8 cellular contexts compared by ENCODE assay signal in genomic region chr17:45740553-45741330, GRCh38. TPM values are rescaled to one million over a fixed set of nuclear protein-coding genes. Genes with fewer than 3 reads are reported as not detected.
DNase-seq lines count a peak whose midpoint lies in the region; ATAC-seq and TF ChIP-seq lines count a peak whose summit lies in the region.

No MANE protein-coding gene starts in this region.

- peaks cover 38% of the 10 kb centered on the region for H3K27me3 ChIP-seq in NT2/D1 (ENCODE audit: insufficient read depth, insufficient read length)

- no peak overlapping the region for H3K9ac ChIP-seq in NT2/D1 (ENCODE audit: insufficient read length, low read depth)

- POLR2A ChIA-PET in HEK293 (lab: Yijun Ruan, JAX): no interaction called here

- DNase-seq in Caki2 (ENCODE audit: low read depth) (peak; percentile 96), NT2/D1 (ENCODE audit: low read depth, low spot score) (peak; percentile 46), choroid plexus epithelial cell (ENCODE audit: low read depth) (peak; percentile 20), midbrain (lab: John Stamatoyannopoulos, UW) (peak; percentile 54), omental fat pad (ENCODE audit: low spot score) (no peak), Kasumi-1 (lab: John Stamatoyannopoulos, UW) (no peak)

- CTCF ChIA-PET in HEK293 (lab: Yijun Ruan, JAX): no interaction called here

- in situ Hi-C loops in Caki2 (cut with HindIII; ENCODE audit: low pct_unique_long_range_greater_than_20kb, low sequenced_read_pairs): loop anchor here (25.0 kb wide), 1 partner anchor 103 kb away; no protein-coding TSS in a partner anchor

- TF ChIP-seq CTCF in HEK293 (tag by site-specific recombination; IDR thresholded peaks at IDR 0.05) (no peak), choroid plexus epithelial cell (conservative IDR thresholded peaks at IDR 0.05; ENCODE audit: low read depth, low read length) (no peak), omental fat pad (IDR thresholded peaks at IDR 0.05) (no peak)

- H3K4me3 ChIP-seq in HEK293 (ENCODE audit: low read depth, low read length) (no peak overlapping the region), NT2/D1 (ENCODE audit: insufficient read length, low read depth) (no peak overlapping the region), choroid plexus epithelial cell (ENCODE audit: low read depth, low read length) (no peak overlapping the region)

- no peak overlapping the region for H3K27ac ChIP-seq in HEK293 (ENCODE audit: extremely low read depth, low read depth, low read length)

- no peaks in the 10 kb centered on the region; the same call in 1 of the 2 replicates for H3K4me1 ChIP-seq in HEK293 (ENCODE audit: control insufficient read depth, insufficient read depth, low read length)
- peaks cover 13% of the 10 kb centered on the region for H3K4me1 ChIP-seq in NT2/D1 (ENCODE audit: insufficient read depth, insufficient read length)

- H3K9me3 ChIP-seq in HEK293 (ENCODE audit: control insufficient read depth, insufficient read depth, low read depth, low read length) (no peaks in the 10 kb centered on the region), NT2/D1 (ENCODE audit: insufficient read depth, low read length) (no peaks in the 10 kb centered on the region)

- ATAC-seq in GM21360 (IDR thresholded peaks at IDR 0.05; ENCODE audit: unreplicated experiment) (no peak), omental fat pad (ENCODE audit: low FRiP score) (no peak)

- no peaks in the 10 kb centered on the region for H3K36me3 ChIP-seq in HEK293 (ENCODE audit: control insufficient read depth in 2 of 2, insufficient read depth in 1 of 2, low read length in 2 of 2)
- H3K36me3 ChIP-seq in NT2/D1 (ENCODE audit: insufficient read depth, insufficient read length, low read length): no peaks in the 10 kb centered on the region

TF ChIP-seq in HEK293, 187 proteins besides CTCF, POLR2A, EP300 and RAD21:
- TF ChIP-seq ZNF202 (tag by site-specific recombination; IDR thresholded peaks at IDR 0.05; ENCODE audit: borderline replicate concordance) (no peak), YY2 (tag by site-specific recombination; IDR thresholded peaks at IDR 0.05) (no peak), ZNF37A (tag by site-specific recombination; IDR thresholded peaks at IDR 0.05) (no peak), ZFP69B (tag by site-specific recombination; IDR thresholded peaks at IDR 0.05) (no peak), ZBTB17 (tag by site-specific recombination; IDR thresholded peaks at IDR 0.05) (peak; percentile 44; the same call in 1 of the 2 replicates), SP3 (tag by site-specific recombination; IDR thresholded peaks at IDR 0.05) (peak; percentile 49), ZNF792 (tag by site-specific recombination; IDR thresholded peaks at IDR 0.05) (no peak), SP2 (tag by site-specific recombination; IDR thresholded peaks at IDR 0.05) (peak; percentile 86), ZFP3 (tag by site-specific recombination; IDR thresholded peaks at IDR 0.05; ENCODE audit: low read depth) (no peak), ZNF24 (tag by site-specific recombination; IDR thresholded peaks at IDR 0.05) (no peak), MEIS1 (CRISPR knock-in tag; IDR thresholded peaks at IDR 0.05; ENCODE audit: borderline replicate concordance) (no peak), PRDM4 (tag by site-specific recombination; IDR thresholded peaks at IDR 0.05) (no peak)

RNA-seq across cellular contexts. Expression of gene CRHR1, which starts 43.4 kb away (rescaled TPM):
- total RNA-seq in Caki2 (2014; rRNA removed; shearing (Covaris generic); ENCODE audit: low replicate concordance): 5.1 and 10.9 TPM in 2 replicates
- total RNA-seq in omental fat pad: not detected

Comparison
In these comparisons a context has a peak if more than half of its experiments do, and no peak if none do; other contexts are left out.
1. DNase-seq: peak in Caki2 (single experiment), NT2/D1 (single experiment), choroid plexus epithelial cell (single experiment) and midbrain (single experiment); none in omental fat pad (single experiment) and Kasumi-1 (0 of 2).